13 cellular contexts compared by ENCODE assay signal in genomic region chr3:184466413-184466960, GRCh38.
DNase-seq lines count a peak whose midpoint lies in the region; ATAC-seq and TF ChIP-seq lines count a peak whose summit lies in the region.
"Had no signal": no experiment of that assay in that cellular context is flagged by ENCODE, and none has a peak within 500 bp of the region (broad histone marks: within the 10 kb centered on the region; RNA-seq: fewer than 3 reads in every experiment).

No MANE protein-coding gene starts in this region.

- no peaks in the 10 kb centered on the region for H3K36me3 ChIP-seq in hepatocyte (replicated peaks; ENCODE audit: insufficient read depth, low read depth)
- H3K36me3 ChIP-seq: upper lobe of left lung had no signal

- no peak overlapping the region for H2AFZ ChIP-seq in hepatocyte

- ATAC-seq in T-cell (replicated peaks in 1 of 4) (no peak), GM18870 (IDR thresholded peaks at IDR 0.05; ENCODE audit: unreplicated experiment) (no peak), GM21390 (IDR thresholded peaks at IDR 0.05; ENCODE audit: unreplicated experiment) (no peak)

- H3K27ac ChIP-seq in hepatocyte, result peak overlapping the region; percentile 31
- H3K27ac ChIP-seq: upper lobe of left lung had no signal

- CTCF ChIA-PET in T-cell (lab: Charles Lee), result no interaction called here

- H3K9me3 Mint-ChIP-seq in T-cell, result no peaks in the 10 kb centered on the region
- H3K9me3 Mint-ChIP-seq: activated CD4-positive, alpha-beta T cell treated with anti-CD3 and anti-CD28 coated beads, Interleukin-2, amount 10 ng/mL, durations not matched to agents 7 days and 5 days; natural killer cell treated with Interleukin-12 subunit alpha and Interleukin-12 subunit beta and Interleukin-15 and Interleukin-18, amount 100 ng/mL, for 72 hours had no signal

- DNase-seq in SKM-1 treated with dmso at 0.1 percent for 144 hours (lab: John Stamatoyannopoulos, UW; ENCODE audit: unreplicated experiment) (peak; percentile 16), SKM-1 (lab: John Stamatoyannopoulos, UW; ENCODE audit: unreplicated experiment) (no peak), amniotic epithelial cell (ENCODE audit: low read depth) (peak; percentile 69), hepatocyte (ENCODE audit: low spot score) (peak; percentile 65), stromal cell of bone marrow (ENCODE audit: low read depth) (peak; percentile 18), T-cell (no peak)
- DNase-seq: activated CD4-positive, alpha-beta T cell treated with anti-CD3 and anti-CD28 coated beads, Interleukin-2, amount 10 ng/mL, durations not matched to agents 7 days and 5 days; glutamatergic neuron; stimulated activated CD4-positive, alpha-beta T cell treated with anti-CD3 and anti-CD28 coated beads, Interleukin-4, amount 100 ng/mL, for 4 hours; upper lobe of left lung had no signal

- TF ChIP-seq CTCF in hepatocyte (IDR thresholded peaks at IDR 0.05; ENCODE audit: poor library complexity), result no peak

- no peaks in the 10 kb centered on the region for H3K9me2 ChIP-seq in hepatocyte (replicated peaks; ENCODE audit: insufficient read depth)

- H3K79me2 ChIP-seq in hepatocyte, result no peaks in the 10 kb centered on the region

- 35% methylated on average over 12 of the region's 12 CpGs for WGBS in hepatocyte (ENCODE audit: low lambda C conversion rate, missing lambda C conversion rate)

- peaks cover 17 to 35% of the 10 kb centered on the region in 2 donors for H3K27me3 Mint-ChIP-seq in T-cell

- H3K4me3 ChIP-seq in hepatocyte, result no peak overlapping the region
- H3K4me3 ChIP-seq: upper lobe of left lung had no signal

- no peak overlapping the region for H3K4me3 Mint-ChIP-seq in T-cell
- H3K4me3 Mint-ChIP-seq: activated CD4-positive, alpha-beta T cell treated with anti-CD3 and anti-CD28 coated beads, Interleukin-2, amount 10 ng/mL, durations not matched to agents 7 days and 5 days; natural killer cell treated with Interleukin-12 subunit alpha and Interleukin-12 subunit beta and Interleukin-15 and Interleukin-18, amount 100 ng/mL, for 72 hours had no signal

- H3K36me3 Mint-ChIP-seq in T-cell, result no peaks in the 10 kb centered on the region
- H3K36me3 Mint-ChIP-seq: natural killer cell treated with Interleukin-12 subunit alpha and Interleukin-12 subunit beta and Interleukin-15 and Interleukin-18, amount 100 ng/mL, for 72 hours had no signal

- POLR2A ChIA-PET in T-cell (lab: Charles Lee), result interaction anchor here in 1 of 2 donors (0.6 kb wide), 1 partner anchor 49 kb away, joined by 3 read pairs; no protein-coding TSS in a partner anchor

- H3K4me1 ChIP-seq in hepatocyte (ENCODE audit: insufficient read depth), result no peaks in the 10 kb centered on the region

- no peaks in the 10 kb centered on the region for H4K20me1 ChIP-seq in hepatocyte (ENCODE audit: insufficient read depth, poor library complexity, severe bottlenecking)

- H3K9me3 ChIP-seq in hepatocyte (ENCODE audit: low read depth), result no peaks in the 10 kb centered on the region
- H3K9me3 ChIP-seq: upper lobe of left lung had no signal

- H3K27me3 ChIP-seq in hepatocyte, result no peaks in the 10 kb centered on the region
- H3K27me3 ChIP-seq: upper lobe of left lung had no signal

- H3K4me2 ChIP-seq in hepatocyte, result peak overlapping the region; percentile 14

- H3K4me1 Mint-ChIP-seq in T-cell, result peaks cover 5 to 11% (median 5%) of the 10 kb centered on the region in 3 donors

- no peak overlapping the region for H3K27ac Mint-ChIP-seq in T-cell
- H3K27ac Mint-ChIP-seq: activated CD4-positive, alpha-beta T cell treated with anti-CD3 and anti-CD28 coated beads, Interleukin-2, amount 10 ng/mL, durations not matched to agents 7 days and 5 days; natural killer cell treated with Interleukin-12 subunit alpha and Interleukin-12 subunit beta and Interleukin-15 and Interleukin-18, amount 100 ng/mL, for 72 hours had no signal

Comparison
In these comparisons a context has a peak if more than half of its experiments do, and no peak if none do; other contexts are left out.
1. DNase-seq: peak in SKM-1 treated with dmso at 0.1 percent for 144 hours (single experiment), amniotic epithelial cell (single experiment), hepatocyte (single experiment) and stromal cell of bone marrow (single experiment); none in SKM-1 (single experiment) and T-cell (0 of 34).